ENCODE assay signal across 19 cellular contexts in the genomic region with DNA sequence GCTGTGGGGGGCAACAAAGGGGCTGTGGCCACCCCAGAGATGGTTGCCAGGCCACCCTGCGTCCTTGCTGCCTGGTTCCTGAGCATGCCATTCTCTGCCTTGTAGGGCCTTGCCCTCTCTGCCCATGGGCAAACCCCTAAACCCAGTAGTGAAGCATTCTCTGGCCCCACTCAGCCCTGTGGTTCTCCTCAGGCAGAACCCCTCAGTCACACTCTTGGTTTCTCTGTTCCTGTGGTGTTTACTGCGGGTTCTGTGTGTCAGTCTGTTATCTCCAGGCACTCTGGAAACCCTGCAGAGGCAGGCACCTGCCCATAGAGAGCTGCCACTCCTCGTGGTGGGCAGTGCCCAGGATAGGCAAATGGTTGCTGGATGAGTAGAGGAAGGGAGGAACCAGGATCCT. TPM values are rescaled to one million over a fixed set of nuclear protein-coding genes. Genes with fewer than 3 reads are reported as not detected.
DNase-seq lines count a peak whose midpoint lies in the region; ATAC-seq and TF ChIP-seq lines count a peak whose summit lies in the region.
"Had no signal": no experiment of that assay in that cellular context is flagged by ENCODE, and none has a peak within 500 bp of the region (broad histone marks: within the 10 kb centered on the region; RNA-seq: fewer than 3 reads in every experiment).

No MANE protein-coding gene starts in this region.

- H3K9me3 Mint-ChIP-seq in T-helper 2 cell treated with Interferon-gamma antibody and Interleukin-4, amounts not matched to agents 5 μg/mL and 100 μg/mL, for 36 hours: no peaks in the 10 kb centered on the region
- H3K9me3 Mint-ChIP-seq: CD4-positive, alpha-beta memory T cell; H9 had no signal

- H3K27ac Mint-ChIP-seq in T-helper 2 cell treated with Interferon-gamma antibody and Interleukin-4, amounts not matched to agents 5 μg/mL and 100 μg/mL, for 36 hours: no peak overlapping the region

- H3K27me3 ChIP-seq in left ventricle myocardium inferior (ENCODE audit: low read depth): no peaks in the 10 kb centered on the region
- no peaks in the 10 kb centered on the region for H3K27me3 ChIP-seq in heart right ventricle
- no peaks in the 10 kb centered on the region for H3K27me3 ChIP-seq in stomach

- H3K27me3 Mint-ChIP-seq in T-helper 2 cell treated with Interferon-gamma antibody and Interleukin-4, amounts not matched to agents 5 μg/mL and 100 μg/mL, for 36 hours (ENCODE audit: low read depth): no peaks in the 10 kb centered on the region
- H3K27me3 Mint-ChIP-seq: CD4-positive, alpha-beta memory T cell had no signal

- ATAC-seq in heart right ventricle (no peak), left lobe of liver (no peak), HG03442 (IDR thresholded peaks at IDR 0.05; ENCODE audit: unreplicated experiment) (no peak)

- TF ChIP-seq CTCF in left ventricle myocardium inferior (IDR thresholded peaks at IDR 0.05; ENCODE audit: borderline replicate concordance) (no peak), heart right ventricle (IDR thresholded peaks at IDR 0.05) (no peak), stomach (IDR thresholded peaks at IDR 0.05) (no peak)

- intact Hi-C loops in left ventricle myocardium inferior (cut with micrococcal nuclease) (no loop called here), heart right ventricle (cut with DNase I) (loop anchor here in 9 of 10 donors (5.0 to 10.0 kb wide), 6 partner anchors 37 to 183 kb away; a partner anchor contains a TSS), stomach (cut with DNase I; ENCODE audit: low total_unique reads) (no loop called here)

- H3K4me1 Mint-ChIP-seq in T-helper 2 cell treated with Interferon-gamma antibody and Interleukin-4, amounts not matched to agents 5 μg/mL and 100 μg/mL, for 36 hours (ENCODE audit: low read depth): peaks cover 22% of the 10 kb centered on the region

- peak overlapping the region; percentile 60 for H3K27ac ChIP-seq in left ventricle myocardium inferior (replicated peaks)
- peak overlapping the region in 1 of 10 donors; percentile 19 for H3K27ac ChIP-seq in heart right ventricle
- peak overlapping the region; percentile 53 for H3K27ac ChIP-seq in KOPT-K1 (ENCODE audit: low read depth, low read length, poor library complexity, severe bottlenecking)
- no peak overlapping the region for H3K27ac ChIP-seq in stomach

- no peak for TF ChIP-seq EP300 in stomach (IDR thresholded peaks at IDR 0.05)

- H3K9me3 ChIP-seq in left ventricle myocardium inferior (replicated peaks) (no peaks in the 10 kb centered on the region), heart right ventricle (no peaks in the 10 kb centered on the region), KOPT-K1 (ENCODE audit: insufficient read depth, low read length, poor library complexity, severe bottlenecking) (no peaks in the 10 kb centered on the region), stomach (no peaks in the 10 kb centered on the region)

- TF ChIP-seq POLR2A in stomach (IDR thresholded peaks at IDR 0.05): no peak

- H3K4me3 ChIP-seq in left ventricle myocardium inferior: no peak overlapping the region
- H3K4me3 ChIP-seq in heart right ventricle: no peak overlapping the region
- H3K4me3 ChIP-seq in stomach: no peak overlapping the region

- H3K4me1 ChIP-seq in left ventricle myocardium inferior (peaks cover 76% of the 10 kb centered on the region), heart right ventricle (peaks cover 23 to 65% (median 42%) of the 10 kb centered on the region in 9 donors), stomach (peaks cover 19 to 48% (median 35%) of the 10 kb centered on the region in 4 donors)

- DNase-seq in left ventricle myocardium inferior (no peak), heart right ventricle (no peak), left lobe of liver (ENCODE audit: low spot score) (peak; percentile 36), stomach (peak; percentile 8), NCI-H1436 treated with DMSO at 0.1 percent for 48 hours (lab: John Stamatoyannopoulos, UW) (no peak)
- no peak for DNase-seq in T-helper 2 cell treated with Interferon-gamma antibody and Interleukin-4, amounts not matched to agents 5 μg/mL and 100 μg/mL, for 36 hours (ENCODE audit: low spot score)
- DNase-seq: CD4-positive, alpha-beta memory T cell; DMS79; H9; NCI-H187 treated with DMSO at 0.1 percent for 48 hours; NCI-H526 treated with DMSO at 0.1 percent for 48 hours; OCI-M1; RPMI8226; SIG-M5 had no signal

- 83 to 85% methylated on average over 3 of the region's 3 CpGs for WGBS in heart right ventricle, 2 donors
- WGBS in stomach, 5 donors: 84 to 96% (median 91%) methylated on average over 2 to 3 of the region's 3 CpGs

- no peak overlapping the region for H3K4me3 Mint-ChIP-seq in T-helper 2 cell treated with Interferon-gamma antibody and Interleukin-4, amounts not matched to agents 5 μg/mL and 100 μg/mL, for 36 hours
- H3K4me3 Mint-ChIP-seq: CD4-positive, alpha-beta memory T cell; H9 had no signal

- peaks cover 59% of the 10 kb centered on the region for H3K36me3 ChIP-seq in left ventricle myocardium inferior
- H3K36me3 ChIP-seq in heart right ventricle: peaks cover 4 to 62% (median 49%) of the 10 kb centered on the region in 9 donors
- peaks cover 42% of the 10 kb centered on the region for H3K36me3 ChIP-seq in KOPT-K1 (ENCODE audit: insufficient read depth, low read length)
- H3K36me3 ChIP-seq in stomach: peaks cover 51 to 63% (median 60%) of the 10 kb centered on the region in 4 donors

- H3K36me3 Mint-ChIP-seq in T-helper 2 cell treated with Interferon-gamma antibody and Interleukin-4, amounts not matched to agents 5 μg/mL and 100 μg/mL, for 36 hours (ENCODE audit: low read depth): peaks cover 35% of the 10 kb centered on the region

RNA-seq across cellular contexts. Expression of a gene that starts 41.1 kb away (rescaled TPM):
- total RNA-seq in left ventricle myocardium inferior (not detected), heart right ventricle (not detected), left lobe of liver (not detected), stomach (10 to 100 TPM in 1 of 5 donors, not detected in 4; 25.9 TPM)
- polyA plus RNA-seq in heart right ventricle (not detected), stomach (1 to 10 TPM in 1 of 3 donors, not detected in 2; 3.1 TPM)
- total RNA-seq: A673; CD4-positive, alpha-beta memory T cell; G401; H9; HT1080 had no signal
- polyA plus RNA-seq: CD4-positive, alpha-beta memory T cell had no signal

RNA-seq across cellular contexts. Expression of a gene that starts 42.8 kb away (rescaled TPM):
- 0.38 TPM for total RNA-seq in left ventricle myocardium inferior
- 1 to 10 TPM in 3 of 10 donors, under 1 TPM in 5, not detected in 2; 0.25 to 2.6 (median 0.74) TPM for total RNA-seq in heart right ventricle
- 1 to 10 TPM in 1 of 2 donors, under 1 TPM in 1; 0.81 to 1.1 TPM for polyA plus RNA-seq in heart right ventricle
- total RNA-seq in left lobe of liver: 0.18 TPM
- total RNA-seq in stomach: 1 to 10 TPM in 1 of 5 donors, under 1 TPM in 2, not detected in 2; 0.29 to 2.8 (median 0.45) TPM
- polyA plus RNA-seq in stomach: 1 to 10 TPM; 1.2 to 7.2 (median 1.9) TPM
- total RNA-seq: A673, G401, H9, HT1080 had no signal

RNA-seq across cellular contexts. Expression of a gene that starts 44.8 kb away (rescaled TPM):
- total RNA-seq in left ventricle myocardium inferior (215 TPM), heart right ventricle (100 to 1,000 TPM; 169 to 323 (median 224) TPM), left lobe of liver (41.0 TPM), stomach (10 to 100 TPM; 22.6 to 78.0 (median 43.9) TPM)
- polyA plus RNA-seq in heart right ventricle (100 to 1,000 TPM; 101 to 144 TPM), stomach (10 to 100 TPM; 30.1 to 60.8 (median 55.4) TPM)

Comparison
In these comparisons a context has a peak if more than half of its experiments do, and no peak if none do; other contexts are left out.
1. intact Hi-C loops: an anchor here in heart right ventricle (5.0 to 10.0 kb wide); none called in left ventricle myocardium inferior and stomach.
2. DNase-seq: peak in left lobe of liver (single experiment) and stomach (single experiment); none in left ventricle myocardium inferior (single experiment), heart right ventricle (0 of 2), NCI-H1436 treated with DMSO at 0.1 percent for 48 hours (single experiment) and T-helper 2 cell treated with Interferon-gamma antibody and Interleukin-4, amounts not matched to agents 5 μg/mL and 100 μg/mL, for 36 hours (single experiment).
3. H3K27ac ChIP-seq: peak in left ventricle myocardium inferior (single experiment) and KOPT-K1 (single experiment); none in stomach (0 of 5).